1 cellular context compared by ENCODE assay signal in genomic region chr11:67448220-67448609, GRCh38.
TF ChIP-seq lines count a peak whose summit lies in the region.

No MANE protein-coding gene starts in this region.

TF ChIP-seq in GM12878, 131 proteins besides CTCF, POLR2A, EP300 and RAD21:
- TF ChIP-seq E2F4 (IDR thresholded peaks at IDR 0.05; ENCODE audit: low read depth, low read length) (no peak), ZNF217 (IDR thresholded peaks at IDR 0.05) (no peak), PKNOX1 (IDR thresholded peaks at IDR 0.05) (no peak), CBFB (IDR thresholded peaks at IDR 0.05; ENCODE audit: low read depth) (no peak), YY1 (IDR thresholded peaks at IDR 0.05; ENCODE audit: low read depth, low read length) (no peak), POLR2AphosphoS5 (IDR thresholded peaks at IDR 0.05; ENCODE audit: low read length) (no peak)
TF ChIP-seq in GM12878: peak in this region for 0.
